Comparison of ENCODE assay signal across 19 cellular contexts in genomic region chr7:31123726-31124125, GRCh38.
"Had no signal": no experiment of that assay in that cellular context is flagged by ENCODE, and none has a peak within 500 bp of the region (broad histone marks: within the 10 kb centered on the region; RNA-seq: fewer than 3 reads in every experiment).

No MANE protein-coding gene starts in this region.

- H3K4me3 ChIP-seq: coronary artery, esophagus squamous epithelium, lower lobe of right lung, ovary, right lobe of liver, smooth muscle cell, tibial artery had no signal

- H3K27me3 ChIP-seq: ovary, right lobe of liver had no signal

- DNase-seq: effector memory CD4-positive, alpha-beta T cell; erythroblast; esophagus squamous epithelium; left ventricle myocardium superior; lower lobe of right lung; naive B cell; nephron progenitor cell; nucleus accumbens; ovary; retina; right lobe of liver; stimulated activated CD4-positive, alpha-beta T cell treated with anti-CD3 and anti-CD28 coated beads, Interleukin-12 subunit alpha, Interleukin-12 subunit beta, amount 100 ng/mL, for 4 hours; stimulated activated CD4-positive, alpha-beta T cell treated with anti-CD3 and anti-CD28 coated beads, Interleukin-1b, Interleukin-23, amount 100 ng/mL, for 48 hours; stimulated activated CD4-positive, alpha-beta T cell treated with anti-CD3 and anti-CD28 coated beads, Interleukin-4, amount 100 ng/mL, for 1 hour; stimulated activated naive CD4-positive, alpha-beta T cell; stimulated activated naive CD8-positive, alpha-beta T cell treated with anti-CD3 and anti-CD28 coated beads, Interleukin-15, amount 100 ng/mL, for 72 hours; tibial artery had no signal

- H3K4me1 ChIP-seq: lower lobe of right lung, tibial artery had no signal

- H3K9me3 ChIP-seq: esophagus squamous epithelium, lower lobe of right lung, ovary, right lobe of liver, tibial artery had no signal

- H3K36me3 ChIP-seq: esophagus squamous epithelium, lower lobe of right lung, ovary, right lobe of liver, tibial artery had no signal

- H3K27ac ChIP-seq: coronary artery, esophagus squamous epithelium, lower lobe of right lung, ovary, right lobe of liver, tibial artery had no signal

- ATAC-seq: stimulated activated naive CD8-positive, alpha-beta T cell treated with anti-CD3 and anti-CD28 coated beads, Interleukin-15, amount 100 ng/mL, for 72 hours had no signal
